27 cellular contexts compared by ENCODE assay signal in the genomic region with DNA sequence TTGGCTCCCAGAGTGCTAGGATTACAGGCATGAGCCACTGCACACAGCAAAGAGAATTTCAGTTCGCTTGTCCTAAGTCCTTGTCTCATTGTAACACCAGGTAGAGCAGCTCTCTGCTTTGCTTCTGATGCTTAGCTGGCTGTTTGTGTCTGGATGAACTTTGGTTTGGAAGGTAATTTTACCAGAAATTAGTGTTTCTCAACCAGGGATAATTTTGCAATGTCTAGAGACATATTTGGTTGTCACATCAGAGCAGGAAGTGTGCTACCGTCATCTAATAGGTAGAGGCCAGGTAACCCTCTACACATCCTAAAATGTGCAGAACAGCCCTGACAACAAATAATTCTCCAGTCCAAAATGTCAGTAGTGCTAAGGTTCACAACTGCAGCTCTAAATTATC.
"Had no signal": no experiment of that assay in that cellular context is flagged by ENCODE, and none has a peak within 500 bp of the region (broad histone marks: within the 10 kb centered on the region; RNA-seq: fewer than 3 reads in every experiment).

No MANE protein-coding gene starts in this region.

- H3K4me3 Mint-ChIP-seq: naive thymus-derived CD4-positive, alpha-beta T cell; natural killer cell treated with Interleukin-12 subunit alpha and Interleukin-12 subunit beta and Interleukin-15 and Interleukin-18, amount 100 ng/mL, for 72 hours; neural crest cell; stimulated activated naive B cell treated with anti-CD40 and anti-IgM and Interleukin-4, amounts not matched to agents 10 μg/mL and 1 μg/mL and 100 μg/mL, for 72 hours had no signal

- H3K4me1 ChIP-seq: right atrium auricular region, testis, transverse colon had no signal

- H3K9me3 Mint-ChIP-seq: natural killer cell treated with Interleukin-12 subunit alpha and Interleukin-12 subunit beta and Interleukin-15 and Interleukin-18, amount 100 ng/mL, for 72 hours had no signal

- H3K27ac Mint-ChIP-seq: naive thymus-derived CD4-positive, alpha-beta T cell; progenitor cell of endocrine pancreas; stimulated activated naive B cell treated with anti-CD40 and anti-IgM and Interleukin-4, amounts not matched to agents 10 μg/mL and 1 μg/mL and 100 μg/mL, for 72 hours had no signal

- H3K27me3 Mint-ChIP-seq: progenitor cell of endocrine pancreas; stimulated activated naive B cell treated with anti-CD40 and anti-IgM and Interleukin-4, amounts not matched to agents 10 μg/mL and 1 μg/mL and 100 μg/mL, for 72 hours had no signal

- H3K27me3 ChIP-seq: heart left ventricle, right atrium auricular region, stomach, testis, thyroid gland, transverse colon, upper lobe of left lung, vagina had no signal

- ATAC-seq: heart left ventricle; left ventricle myocardium superior; lower lobe of right lung; mucosa of descending colon; naive thymus-derived CD4-positive, alpha-beta T cell; natural killer cell treated with Interleukin-12 subunit alpha and Interleukin-12 subunit beta and Interleukin-15 and Interleukin-18, amount 100 ng/mL, for 72 hours; sciatic nerve; stimulated activated naive B cell treated with anti-CD40 and anti-IgM and Interleukin-4, amounts not matched to agents 10 μg/mL and 1 μg/mL and 100 μg/mL, for 72 hours; stimulated activated naive CD8-positive, alpha-beta T cell treated with anti-CD3 and anti-CD28 coated beads, Interleukin-15, Interleukin-2, amounts not matched to agents 100 U/mL and 50 U/mL, for 24 hours had no signal

- H3K27ac ChIP-seq: heart left ventricle, lower lobe of right lung, right atrium auricular region, skin epidermis, stomach, testis, thyroid gland, transverse colon, upper lobe of left lung, vagina had no signal

- H3K4me1 Mint-ChIP-seq: neural crest cell had no signal

- H3K9me3 ChIP-seq: lower lobe of right lung, mucosa of descending colon, testis, thyroid gland, transverse colon, upper lobe of left lung, vagina had no signal

- DNase-seq: heart left ventricle; islet precursor cell; left ventricle myocardium superior; lower lobe of right lung; mammary epithelial cell; midbrain; mucosa of descending colon; naive thymus-derived CD4-positive, alpha-beta T cell; occipital lobe; stimulated activated CD4-positive, alpha-beta T cell treated with anti-CD3 and anti-CD28 coated beads, Interleukin-12 subunit alpha, Interleukin-12 subunit beta, amount 100 ng/mL, for 4 hours; stimulated activated CD4-positive, alpha-beta T cell treated with anti-CD3 and anti-CD28 coated beads, Interleukin-15, amount 100 ng/mL, for 24 hours; stimulated activated CD4-positive, alpha-beta T cell treated with anti-CD3 and anti-CD28 coated beads, Interleukin-2, amount 100 ng/mL, for 24 hours; stimulated activated CD4-positive, alpha-beta T cell treated with anti-CD3 and anti-CD28 coated beads, Interleukin-4, amount 100 ng/mL, for 1 hour; stimulated activated naive B cell treated with anti-CD40 and anti-IgM and Interleukin-4, amounts not matched to agents 10 μg/mL and 1 μg/mL and 100 μg/mL, for 72 hours; stimulated activated naive CD8-positive, alpha-beta T cell treated with anti-CD3 and anti-CD28 coated beads, Interleukin-15, Interleukin-2, amounts not matched to agents 100 U/mL and 50 U/mL, for 24 hours; stomach; testis; thyroid gland; transverse colon; upper lobe of left lung had no signal

- H3K4me3 ChIP-seq: heart left ventricle, lower lobe of right lung, mucosa of descending colon, right atrium auricular region, skin epidermis, stomach, testis, thyroid gland, transverse colon, upper lobe of left lung, vagina had no signal

- H3K36me3 ChIP-seq: heart left ventricle, lower lobe of right lung, right atrium auricular region, stomach, thyroid gland, transverse colon, upper lobe of left lung, vagina had no signal
